ENCODE assay signal across 1 cellular context in the genomic region with DNA sequence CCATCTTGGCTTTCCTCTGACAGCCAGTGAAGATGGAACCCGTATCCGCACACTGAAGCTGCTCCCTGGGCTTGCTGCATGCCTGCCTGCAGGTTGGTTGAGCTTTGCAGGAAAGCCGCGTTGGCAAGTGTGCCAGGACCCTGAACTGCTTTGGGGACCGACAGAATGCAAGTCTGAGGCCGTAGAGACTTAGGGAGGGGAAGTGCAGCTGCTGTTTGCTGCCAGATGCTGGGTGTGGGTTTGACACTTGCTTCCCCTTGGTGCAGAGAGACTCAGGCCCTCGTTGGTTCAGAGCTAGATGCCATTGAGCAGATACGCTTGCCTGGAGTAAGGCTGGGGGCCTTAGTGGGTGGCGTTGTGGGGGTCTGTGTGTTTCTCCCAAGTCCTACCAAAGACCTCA.
TF ChIP-seq lines count a peak whose summit lies in the region.

No MANE protein-coding gene starts in this region.

TF ChIP-seq in H1, 55 proteins besides CTCF, POLR2A, EP300 and RAD21:
- TF ChIP-seq RFX5 (IDR thresholded peaks at IDR 0.05; ENCODE audit: borderline replicate concordance, low read depth, low read length) (no peak), SIN3A (conservative IDR thresholded peaks at IDR 0.05 in 1 of 2, IDR thresholded peaks at IDR 0.05 in 1 of 2; ENCODE audit: low read depth in 1 of 2, low read length in 2 of 2) (no peak), CHD1 (IDR thresholded peaks at IDR 0.05; ENCODE audit: low read depth, low read length) (no peak), JUN (IDR thresholded peaks at IDR 0.05; ENCODE audit: low read depth, low read length) (no peak), CBX5 (IDR thresholded peaks at IDR 0.05; ENCODE audit: low read depth, low read length) (no peak), GABPA (IDR thresholded peaks at IDR 0.05; ENCODE audit: borderline replicate concordance, insufficient read depth, low read length) (no peak), EZH2 (IDR thresholded peaks at IDR 0.05; ENCODE audit: low read depth, low read length, severe bottlenecking) (no peak), CREB1 (IDR thresholded peaks at IDR 0.05) (no peak)
